1 cellular context compared by ENCODE assay signal in the genomic region with DNA sequence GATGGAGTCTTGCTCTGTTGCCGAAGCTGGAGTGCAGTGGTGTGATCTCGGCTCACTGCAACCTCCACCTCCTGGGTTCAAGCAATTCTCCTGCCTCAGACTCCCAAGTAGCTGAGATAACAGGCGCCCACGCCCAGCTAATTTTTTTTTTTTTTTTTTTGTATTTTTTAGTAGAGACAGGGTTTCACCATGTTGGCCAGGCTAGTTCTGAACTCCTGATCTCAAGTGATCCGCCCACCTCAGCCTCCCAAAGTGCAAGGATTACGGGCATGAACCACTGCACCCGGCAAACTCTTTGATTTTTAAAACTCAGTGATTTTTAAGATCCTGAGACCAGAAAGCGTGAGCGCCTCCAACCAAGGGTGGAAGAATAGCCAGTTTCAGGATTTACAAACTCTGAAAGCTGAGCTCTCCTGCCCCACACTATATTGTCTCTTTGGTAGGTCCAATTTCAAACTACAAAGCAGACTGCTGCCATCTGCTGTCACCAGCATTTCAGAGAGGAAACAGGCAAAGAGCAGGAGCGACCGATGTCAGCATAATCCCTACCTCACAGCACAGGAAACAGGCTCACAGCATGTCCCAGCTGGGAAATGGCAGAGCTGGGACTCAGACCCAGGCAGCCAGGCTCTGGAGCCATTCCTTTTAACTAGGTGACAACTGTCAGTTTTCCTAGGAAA.
A peak's percentile ranks its signal among the peaks of the same experiment; 100 is the strongest.
TF ChIP-seq lines count a peak whose summit lies in the region.

No MANE protein-coding gene starts in this region.

TF ChIP-seq in liver, 16 proteins besides CTCF, POLR2A, EP300 and RAD21:
- TF ChIP-seq RXRA (IDR thresholded peaks at IDR 0.05) (no peak), EGR1 (IDR thresholded peaks at IDR 0.05; ENCODE audit: low read depth in 2 of 2) (no peak), GABPA (IDR thresholded peaks at IDR 0.05 in 1 of 2, conservative IDR thresholded peaks at IDR 0.05 in 1 of 2) (no peak), FOXA1 (IDR thresholded peaks at IDR 0.05) (no peak), TAF1 (conservative IDR thresholded peaks at IDR 0.05) (no peak), SP1 (IDR thresholded peaks at IDR 0.05) (peak; percentile 22)
